Comparison of ENCODE assay signal across 10 cellular contexts in the genomic region with DNA sequence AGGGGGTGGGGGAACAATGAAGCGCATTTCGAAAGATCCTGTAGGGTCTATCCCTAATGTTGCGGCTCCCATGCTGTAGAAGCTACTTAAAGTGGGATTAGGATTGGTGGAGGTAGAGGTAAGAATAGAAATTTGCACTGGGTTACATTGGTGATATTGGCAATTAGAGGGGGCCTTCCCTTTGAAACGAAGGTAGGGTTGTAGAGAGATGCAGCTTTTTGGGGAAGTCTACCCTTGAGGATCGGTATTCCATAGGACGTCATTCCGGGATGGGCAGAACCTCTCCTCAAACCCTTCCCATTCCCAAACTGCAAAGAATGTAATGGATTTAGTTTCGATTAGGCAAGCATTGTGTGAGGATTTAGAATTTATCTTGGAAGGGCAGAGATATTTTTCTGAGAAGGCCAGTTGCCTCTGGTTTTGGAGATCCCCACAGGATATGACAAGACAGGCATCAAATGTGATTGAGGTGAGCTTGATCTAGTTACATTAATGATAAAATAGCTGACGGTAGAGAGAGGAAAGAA. TPM values are rescaled to one million over a fixed set of nuclear protein-coding genes. Genes with fewer than 3 reads are reported as not detected.
DNase-seq lines count a peak whose midpoint lies in the region; ATAC-seq and TF ChIP-seq lines count a peak whose summit lies in the region.
"Had no signal": no experiment of that assay in that cellular context is flagged by ENCODE, and none has a peak within 500 bp of the region (broad histone marks: within the 10 kb centered on the region; RNA-seq: fewer than 3 reads in every experiment).

No MANE protein-coding gene starts in this region.

- H3K9me3 ChIP-seq in SK-N-SH (peaks cover 11% of the 10 kb centered on the region; the same call in 1 of the 2 replicates), Panc1 (ENCODE audit: control insufficient read depth, insufficient read depth, low read depth, low read length) (no peaks in the 10 kb centered on the region)

- POLR2A ChIA-PET in SK-N-SH (lab: Yijun Ruan, JAX) (interaction anchor here (0.6 to 1.3 kb wide), 2 partner anchors 20 to 73 kb away, joined by 4 to 6 read pairs; no protein-coding TSS in a partner anchor), Panc1 (lab: Charles Lee) (interaction anchor here (0.6 kb wide), 1 partner anchor 218 kb away, joined by 3 read pairs; no protein-coding TSS in a partner anchor)

- H3K36me3 ChIP-seq in SK-N-SH (replicated peaks in 1 of 2; ENCODE audit: control insufficient read depth in 1 of 2, insufficient read depth in 2 of 2, low read length in 1 of 2) (peaks cover 90 to 96% of the 10 kb centered on the region in 2 experiments), Panc1 (ENCODE audit: control insufficient read depth, insufficient read depth, low read length) (peaks cover 87% of the 10 kb centered on the region)

- in situ Hi-C loops in Panc1 (cut with HindIII; ENCODE audit: low pct_unique_long_range_greater_than_20kb, low sequenced_read_pairs): no loop called here

- H3K4me3 Mint-ChIP-seq in endothelial cell (ENCODE audit: unreplicated experiment): peak overlapping the region; percentile 99

- H3K9me2 ChIP-seq in SK-N-SH: no peaks in the 10 kb centered on the region

- CTCF ChIA-PET in SK-N-SH (lab: Yijun Ruan, JAX) (interaction anchor here (0.7 to 2.0 kb wide), 3 partner anchors 17 to 66 kb away, joined by 3 to 7 read pairs (median 6); no protein-coding TSS in a partner anchor), Panc1 (lab: Charles Lee) (no interaction called here)

- H3K4me1 Mint-ChIP-seq in endothelial cell (ENCODE audit: unreplicated experiment): peaks cover 66% of the 10 kb centered on the region

- H3K4me2 ChIP-seq in SK-N-SH: peak overlapping the region; percentile 89

- H3K9ac ChIP-seq in SK-N-SH: no peak overlapping the region

- peaks cover 39% of the 10 kb centered on the region for H3K9me3 Mint-ChIP-seq in endothelial cell (ENCODE audit: unreplicated experiment)

- no peak for TF ChIP-seq EP300 in SK-N-SH (IDR thresholded peaks at IDR 0.05; ENCODE audit: borderline replicate concordance in 1 of 2, low read depth in 1 of 2, low read length in 1 of 2)

- WGBS in SK-N-SH (ENCODE audit: low lambda C conversion rate): 87% methylated on average over 9 of the region's 9 CpGs

- ATAC-seq in SK-N-SH treated with all-trans-retinoic acid at 6 μM for 48 hours: no peak
- ATAC-seq in Panc1: no peak

- H4K20me1 ChIP-seq in SK-N-SH (ENCODE audit: insufficient read depth): peaks cover 91% of the 10 kb centered on the region

- intact Hi-C loops in Panc1 (cut with micrococcal nuclease; ENCODE audit: unreplicated experiment): no loop called here

- no peaks in the 10 kb centered on the region for H3K27me3 ChIP-seq in SK-N-SH (ENCODE audit: insufficient read depth)
- H3K27me3 ChIP-seq in Panc1 (ENCODE audit: control insufficient read depth, insufficient read depth, low read length): no peaks in the 10 kb centered on the region

- TF ChIP-seq CTCF in SK-N-SH (IDR thresholded peaks at IDR 0.05) (no peak), Panc1 (IDR thresholded peaks at IDR 0.05) (no peak), endothelial cell (IDR thresholded peaks at IDR 0.05; ENCODE audit: unreplicated experiment) (no peak), retinal pigment epithelial cell (conservative IDR thresholded peaks at IDR 0.05; ENCODE audit: low read depth, low read length) (no peak)

- peak overlapping the region; percentile 30 for H3K27ac Mint-ChIP-seq in endothelial cell (ENCODE audit: unreplicated experiment)

- peaks cover 97% of the 10 kb centered on the region for H3F3A ChIP-seq in SK-N-SH (replicated peaks; ENCODE audit: insufficient read depth)

- H3K27ac ChIP-seq in SK-N-SH (ENCODE audit: low read depth in 2 of 2, low read length in 1 of 2) (no peak overlapping the region; a peak in 1 of 4 replicates), Panc1 (ENCODE audit: low read length) (peak overlapping the region; percentile 98; the same call in 1 of the 2 replicates)

- H3K36me3 Mint-ChIP-seq in endothelial cell (ENCODE audit: low read depth, unreplicated experiment): peaks cover 99% of the 10 kb centered on the region

- no peak overlapping the region for H2AFZ ChIP-seq in SK-N-SH (ENCODE audit: low read depth)

- peaks cover 93% of the 10 kb centered on the region for H3K79me2 ChIP-seq in SK-N-SH (ENCODE audit: insufficient read depth)

- TF ChIP-seq RAD21 in SK-N-SH (IDR thresholded peaks at IDR 0.05; ENCODE audit: low read length): no peak

- H3K4me3 ChIP-seq in SK-N-SH (ENCODE audit: low read depth in 2 of 2, low read length in 1 of 2) (peak overlapping the region; percentile 65 to 90; a peak in 3 of 4 replicates), Panc1 (ENCODE audit: low read depth in 2 of 2, low read length in 2 of 2) (peak overlapping the region; percentile 93 to 96), retinal pigment epithelial cell (ENCODE audit: low read length) (peak overlapping the region; percentile 100)

- no TSS peak for BruUV-seq in Panc1 (replicated peaks; lab: Mats Ljungman, UMichigan)

- H3K27me3 Mint-ChIP-seq in endothelial cell (ENCODE audit: unreplicated experiment): peaks cover 29% of the 10 kb centered on the region

- no peak for DNase-seq in SK-N-SH
- no peak for DNase-seq in Panc1 (ENCODE audit: low read depth, low spot score)
- DNase-seq in endothelial cell (ENCODE audit: low spot score): no peak
- no peak for DNase-seq in retinal pigment epithelial cell (ENCODE audit: low read depth)
- DNase-seq in NCI-H146 (lab: John Stamatoyannopoulos, UW): no peak
- no peak for DNase-seq in T1000 (lab: John Stamatoyannopoulos, UW)
- no peak for DNase-seq in GM03348 (ENCODE audit: low spot score)
- DNase-seq: ACHN; NK-92 treated with Interleukin-12 subunit alpha and Interleukin-12 subunit beta, amount 100 ng/mL, for 24 hours had no signal

- H3K4me1 ChIP-seq in SK-N-SH (ENCODE audit: control insufficient read depth in 1 of 2, insufficient read depth in 2 of 2, low read depth in 1 of 2, low read length in 1 of 2): peaks cover 9 to 15% of the 10 kb centered on the region in 2 experiments
- peaks cover 57% of the 10 kb centered on the region for H3K4me1 ChIP-seq in Panc1 (ENCODE audit: control insufficient read depth, insufficient read depth, low read length)

TF ChIP-seq in SK-N-SH, 30 proteins besides CTCF, POLR2A, EP300 and RAD21:
- peak; percentile 18; the same call in 1 of the 2 replicates for TF ChIP-seq POLR2AphosphoS5 (IDR thresholded peaks at IDR 0.05; ENCODE audit: low read depth, low read length)
- TF ChIP-seq FOXM1 (IDR thresholded peaks at IDR 0.05; ENCODE audit: low read depth): no peak

TF ChIP-seq in SK-N-SH treated with all-trans-retinoic acid at 6 μM for 48 hours, 23 proteins besides CTCF, POLR2A, EP300 and RAD21:
- TF ChIP-seq TOX (CRISPR knock-in tag; IDR thresholded peaks at IDR 0.05; ENCODE audit: borderline replicate concordance) (no peak), ESRRG (CRISPR knock-in tag; IDR thresholded peaks at IDR 0.05) (no peak), ZNF8 (CRISPR knock-in tag; IDR thresholded peaks at IDR 0.05) (no peak), ISL1 (CRISPR knock-in tag; IDR thresholded peaks at IDR 0.05) (no peak), ARNTL (CRISPR knock-in tag; IDR thresholded peaks at IDR 0.05; ENCODE audit: borderline replicate concordance, low read depth) (no peak), OSR1 (CRISPR knock-in tag; IDR thresholded peaks at IDR 0.05) (no peak), PPARA (CRISPR knock-in tag; IDR thresholded peaks at IDR 0.05; ENCODE audit: borderline replicate concordance) (no peak)
- TF ChIP-seq, protein P1, sequence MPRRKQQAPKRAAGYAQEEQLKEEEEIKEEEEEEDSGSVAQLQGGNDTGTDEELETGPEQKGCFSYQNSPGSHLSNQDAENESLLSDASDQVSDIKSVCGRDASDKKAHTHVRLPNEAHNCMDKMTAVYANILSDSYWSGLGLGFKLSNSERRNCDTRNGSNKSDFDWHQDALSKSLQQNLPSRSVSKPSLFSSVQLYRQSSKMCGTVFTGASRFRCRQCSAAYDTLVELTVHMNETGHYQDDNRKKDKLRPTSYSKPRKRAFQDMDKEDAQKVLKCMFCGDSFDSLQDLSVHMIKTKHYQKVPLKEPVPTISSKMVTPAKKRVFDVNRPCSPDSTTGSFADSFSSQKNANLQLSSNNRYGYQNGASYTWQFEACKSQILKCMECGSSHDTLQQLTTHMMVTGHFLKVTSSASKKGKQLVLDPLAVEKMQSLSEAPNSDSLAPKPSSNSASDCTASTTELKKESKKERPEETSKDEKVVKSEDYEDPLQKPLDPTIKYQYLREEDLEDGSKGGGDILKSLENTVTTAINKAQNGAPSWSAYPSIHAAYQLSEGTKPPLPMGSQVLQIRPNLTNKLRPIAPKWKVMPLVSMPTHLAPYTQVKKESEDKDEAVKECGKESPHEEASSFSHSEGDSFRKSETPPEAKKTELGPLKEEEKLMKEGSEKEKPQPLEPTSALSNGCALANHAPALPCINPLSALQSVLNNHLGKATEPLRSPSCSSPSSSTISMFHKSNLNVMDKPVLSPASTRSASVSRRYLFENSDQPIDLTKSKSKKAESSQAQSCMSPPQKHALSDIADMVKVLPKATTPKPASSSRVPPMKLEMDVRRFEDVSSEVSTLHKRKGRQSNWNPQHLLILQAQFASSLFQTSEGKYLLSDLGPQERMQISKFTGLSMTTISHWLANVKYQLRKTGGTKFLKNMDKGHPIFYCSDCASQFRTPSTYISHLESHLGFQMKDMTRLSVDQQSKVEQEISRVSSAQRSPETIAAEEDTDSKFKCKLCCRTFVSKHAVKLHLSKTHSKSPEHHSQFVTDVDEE (CRISPR knock-in tag; IDR thresholded peaks at IDR 0.05): no peak

RNA-seq across cellular contexts. Expression of a gene that starts 5.4 kb away (rescaled TPM):
- 3.9 and 4.6 TPM in 2 replicates for polyA plus RNA-seq in SK-N-SH (2012; rRNA removed)
- 4.5 and 4.7 TPM in 2 replicates for polyA plus RNA-seq in SK-N-SH (2012; cell fraction: cytosol; rRNA removed)
- 8.1 and 9.0 TPM in 2 replicates for polyA plus RNA-seq in SK-N-SH (2012; cell fraction: nucleus; rRNA removed)
- total RNA-seq in Panc1 (2021; ENCODE audit: unreplicated experiment) (39.4 TPM), endothelial cell (ENCODE audit: unreplicated experiment) (25.0 TPM)
- 22.5 TPM for polyA plus RNA-seq in Panc1 (2012; ENCODE audit: insufficient read length)
